8 cellular contexts compared by ENCODE assay signal in the genomic region with DNA sequence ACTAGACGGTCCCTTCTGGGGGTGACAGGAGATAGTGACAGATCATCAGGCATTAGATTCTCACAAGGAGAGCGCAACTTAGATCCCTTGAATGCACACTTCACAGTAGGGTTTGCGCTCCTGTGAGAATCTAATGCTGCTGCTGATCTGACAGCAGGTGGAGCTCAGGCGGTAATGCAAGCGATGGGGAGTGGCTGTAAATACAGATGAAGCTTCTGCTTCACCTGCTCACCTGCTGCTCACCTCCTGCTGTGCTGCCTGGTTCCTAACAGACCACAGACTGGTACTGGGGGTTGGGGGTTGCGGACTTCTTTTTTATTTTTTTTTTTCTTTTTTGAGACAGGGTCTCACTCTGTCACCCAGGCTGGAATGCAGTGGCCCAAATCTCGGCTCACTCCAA. TPM values are rescaled to one million over a fixed set of nuclear protein-coding genes. Genes with fewer than 3 reads are reported as not detected.
A peak's percentile ranks its signal among the peaks of the same experiment; 100 is the strongest.
DNase-seq lines count a peak whose midpoint lies in the region; ATAC-seq and TF ChIP-seq lines count a peak whose summit lies in the region.
"Not testable (repeated sequence)": the region's sequence is repeated elsewhere in the genome, so short reads cannot be mapped to it uniquely, and the experiment has no call there.

No MANE protein-coding gene starts in this region.

- peak; percentile 55 for ATAC-seq in left colon

- POLR2A ChIA-PET in HEK293 (lab: Yijun Ruan, JAX): not testable (repeated sequence)

- in situ Hi-C loops in brain microvascular endothelial cell (cut with HindIII; ENCODE audit: low pct_ligation_motif_present, low sequenced_read_pairs): not testable (repeated sequence)

- H3K36me3 ChIP-seq in HEK293 (ENCODE audit: control insufficient read depth in 2 of 2, insufficient read depth in 1 of 2, low read length in 2 of 2); brain microvascular endothelial cell (replicated peaks): not testable (repeated sequence)

- CTCF ChIA-PET in HEK293 (lab: Yijun Ruan, JAX): interaction anchor here (0.7 to 1.8 kb wide), 2 partner anchors 91 to 100 kb away, joined by 3 to 4 read pairs; no protein-coding TSS in a partner anchor

- not testable (repeated sequence) for H3K9me3 ChIP-seq in HEK293 (ENCODE audit: control insufficient read depth, insufficient read depth, low read depth, low read length)

- TF ChIP-seq CTCF in HEK293 (tag by site-specific recombination; IDR thresholded peaks at IDR 0.05): not testable (repeated sequence)
- TF ChIP-seq CTCF in brain microvascular endothelial cell (IDR thresholded peaks at IDR 0.05; ENCODE audit: low read depth, low read length, missing control alignments): peak; percentile 12

- H3K27me3 ChIP-seq in brain microvascular endothelial cell (replicated peaks): not testable (repeated sequence)

- not testable (repeated sequence) for H3K27ac ChIP-seq in HEK293 (ENCODE audit: extremely low read depth, low read depth, low read length); brain microvascular endothelial cell

- DNase-seq in COR-L47 (lab: John Stamatoyannopoulos, UW) (peak; percentile 33), NCI-H146 treated with DMSO at 0.1 percent for 48 hours (lab: John Stamatoyannopoulos, UW; ENCODE audit: unreplicated experiment) (peak; percentile 56), NCI-H2171 treated with DMSO at 0.1 percent for 48 hours (lab: John Stamatoyannopoulos, UW) (peak; percentile 49), NCI-H526 treated with DMSO at 0.1 percent for 48 hours (lab: John Stamatoyannopoulos, UW) (peak; percentile 9), RPMI8226 (peak; percentile 23), left colon (peak in 1 of 2 donors; percentile 16)
- not testable (repeated sequence) for DNase-seq in brain microvascular endothelial cell

- H3K4me1 ChIP-seq in HEK293 (ENCODE audit: control insufficient read depth, insufficient read depth, low read length): not testable (repeated sequence)

- intact Hi-C loops in left colon (cut with DNase I, micrococcal nuclease): loop anchor here in 1 of 2 donors (10.0 kb wide), 1 partner anchor 165 kb away; no protein-coding TSS in a partner anchor

- not testable (repeated sequence) for H3K4me3 ChIP-seq in HEK293 (ENCODE audit: low read depth, low read length); brain microvascular endothelial cell (ENCODE audit: low read depth, low read length)

TF ChIP-seq in HEK293, 187 proteins besides CTCF, POLR2A, EP300 and RAD21:
- peak; percentile 98 for TF ChIP-seq ZNF610 (tag by site-specific recombination; IDR thresholded peaks at IDR 0.05; ENCODE audit: borderline replicate concordance)

RNA-seq across cellular contexts. Expression of gene STYXL1, which starts 18.1 kb away (rescaled TPM):
- 10 to 100 TPM; 19.0 to 26.0 TPM for total RNA-seq in left colon

RNA-seq across cellular contexts. Expression of gene MDH2, which starts 18.2 kb away (rescaled TPM):
- 100 to 1,000 TPM; 226 to 284 TPM for total RNA-seq in left colon

RNA-seq across cellular contexts. Expression of gene TMEM120A, which starts 35.3 kb away (rescaled TPM):
- 100 to 1,000 TPM; 102 to 104 TPM for total RNA-seq in left colon
